Comparison of ENCODE assay signal across 22 cellular contexts in the genomic region with DNA sequence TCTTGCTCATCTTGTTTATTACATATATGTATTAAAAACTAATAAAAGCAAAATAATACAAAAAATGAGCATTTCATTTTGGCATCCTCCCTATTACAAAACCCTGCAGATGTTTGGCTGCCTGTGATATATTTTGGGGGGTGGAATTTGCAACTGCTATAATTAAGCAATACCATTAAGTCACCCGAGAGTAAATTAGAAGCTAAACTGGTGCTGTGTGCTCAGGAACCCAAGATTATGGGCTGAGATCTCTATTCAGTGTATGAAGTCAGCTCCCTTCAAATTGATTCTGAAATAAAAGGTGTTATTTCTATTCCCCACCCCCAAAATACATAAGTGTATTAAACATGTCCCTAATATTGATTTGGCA.
DNase-seq lines count a peak whose midpoint lies in the region; ATAC-seq and TF ChIP-seq lines count a peak whose summit lies in the region.
"Had no signal": no experiment of that assay in that cellular context is flagged by ENCODE, and none has a peak within 500 bp of the region (broad histone marks: within the 10 kb centered on the region; RNA-seq: fewer than 3 reads in every experiment).

No MANE protein-coding gene starts in this region.

- intact Hi-C loops in Right ventricle myocardium superior (cut with DNase I) (no loop called here), cardiac septum (cut with DNase I) (no loop called here)

- no peaks in the 10 kb centered on the region for H3K79me2 ChIP-seq in SU-DHL-6 (ENCODE audit: insufficient read depth, low read length)

- H2AFZ ChIP-seq in SU-DHL-6 (ENCODE audit: low read depth, low read length, severe bottlenecking), result peak overlapping the region; percentile 15

- H3K9me3 ChIP-seq in SU-DHL-6 (ENCODE audit: insufficient read depth, low read length), result peaks cover 13% of the 10 kb centered on the region; the same call in 1 of the 2 replicates
- H3K9me3 ChIP-seq: SJSA1 had no signal

- no peaks in the 10 kb centered on the region for H3K9me2 ChIP-seq in SU-DHL-6 (replicated peaks; ENCODE audit: insufficient read depth, low read length)

- H3K4me2 ChIP-seq in SU-DHL-6 (ENCODE audit: low read depth, low read length, poor library complexity, severe bottlenecking), result peak overlapping the region; percentile 93

- peak overlapping the region; percentile 40 for H3K4me3 ChIP-seq in SU-DHL-6 (ENCODE audit: insufficient read depth, low read length, poor library complexity, severe bottlenecking)
- H3K4me3 ChIP-seq: SJSA1 had no signal

- no peak for TF ChIP-seq CTCF in SU-DHL-6 (IDR thresholded peaks at IDR 0.05; ENCODE audit: insufficient read depth, low read length, poor library complexity, severe bottlenecking)

- H3K27me3 ChIP-seq in SU-DHL-6 (ENCODE audit: low read length), result no peaks in the 10 kb centered on the region
- H3K27me3 ChIP-seq: SJSA1 had no signal

- H3K27ac ChIP-seq in SU-DHL-6 (ENCODE audit: low read depth, low read length), result peak overlapping the region; percentile 94
- H3K27ac ChIP-seq: SJSA1 had no signal

- H3K36me3 ChIP-seq in SU-DHL-6 (ENCODE audit: low read length), result no peaks in the 10 kb centered on the region
- H3K36me3 ChIP-seq: SJSA1 had no signal

- H4K20me1 ChIP-seq in SU-DHL-6 (ENCODE audit: low read depth, low read length), result no peaks in the 10 kb centered on the region

- ATAC-seq in Right ventricle myocardium superior (ENCODE audit: poor library complexity), result peak; percentile 60
- no peak for ATAC-seq in GM21825 (IDR thresholded peaks at IDR 0.05; ENCODE audit: unreplicated experiment)
- no peak for ATAC-seq in GM21447 (IDR thresholded peaks at IDR 0.05; ENCODE audit: unreplicated experiment)
- ATAC-seq: HCT116, T-cell had no signal

- DNase-seq in Right ventricle myocardium superior (no peak), cardiac septum (ENCODE audit: low spot score) (no peak), MV-4-11 (lab: John Stamatoyannopoulos, UW) (peak; percentile 46), DMS53 (lab: John Stamatoyannopoulos, UW) (no peak)
- DNase-seq: C1 segment of cervical spinal cord; CD4-positive, alpha-beta memory T cell; COR-L47; DMS79; EL; GDM1; IMR-90; KG1; NCI-H2029; NCI-H446; NCI-H524 treated with DMSO at 0.1 percent for 48 hours; NCI-H774; T-cell had no signal

- H3F3A ChIP-seq in SU-DHL-6 (ENCODE audit: insufficient read depth), result peaks cover 32% of the 10 kb centered on the region

- H3K9ac ChIP-seq in SU-DHL-6 (ENCODE audit: low read length), result peak overlapping the region; percentile 41
